Comparison of ENCODE assay signal across 8 cellular contexts in the genomic region with DNA sequence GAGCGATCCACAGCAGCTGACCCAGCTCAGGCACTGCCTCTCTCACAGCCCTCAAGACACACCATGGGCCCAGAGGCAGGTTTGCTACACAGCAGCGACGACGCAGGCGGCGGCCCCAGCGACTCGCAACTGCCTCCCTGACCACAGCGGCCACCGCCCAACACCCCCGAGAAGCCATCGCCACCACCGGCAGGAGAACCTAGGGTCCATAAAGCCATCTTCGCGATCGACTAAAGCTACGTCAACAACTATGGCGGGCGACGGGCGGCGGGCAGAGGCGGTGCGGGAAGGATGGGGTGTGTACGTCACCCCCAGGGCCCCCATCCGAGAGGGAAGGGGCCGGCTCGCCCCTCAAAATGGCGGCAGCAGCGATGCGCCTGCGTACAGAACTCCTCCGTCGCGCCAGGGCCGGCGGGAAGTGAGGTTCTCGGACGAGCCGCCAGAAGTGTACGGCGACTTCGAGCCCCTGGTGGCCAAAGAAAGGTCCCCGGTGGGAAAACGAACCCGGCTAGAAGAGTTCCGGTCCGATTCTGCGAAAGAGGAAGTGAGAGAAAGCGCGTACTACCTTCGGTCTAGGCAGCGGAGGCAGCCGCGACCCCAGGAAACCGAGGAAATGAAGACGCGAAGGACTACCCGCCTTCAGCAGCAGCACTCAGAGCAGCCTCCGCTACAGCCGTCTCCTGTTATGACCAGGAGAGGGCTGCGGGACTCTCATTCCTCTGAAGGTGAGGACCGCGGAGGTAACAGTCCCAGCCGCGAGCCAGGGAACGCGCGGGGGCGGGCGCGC. TPM values are rescaled to one million over a fixed set of nuclear protein-coding genes. Genes with fewer than 3 reads are reported as not detected.
A peak's percentile ranks its signal among the peaks of the same experiment; 100 is the strongest.
DNase-seq lines count a peak whose midpoint lies in the region; ATAC-seq and TF ChIP-seq lines count a peak whose summit lies in the region.

A gene with protein sequence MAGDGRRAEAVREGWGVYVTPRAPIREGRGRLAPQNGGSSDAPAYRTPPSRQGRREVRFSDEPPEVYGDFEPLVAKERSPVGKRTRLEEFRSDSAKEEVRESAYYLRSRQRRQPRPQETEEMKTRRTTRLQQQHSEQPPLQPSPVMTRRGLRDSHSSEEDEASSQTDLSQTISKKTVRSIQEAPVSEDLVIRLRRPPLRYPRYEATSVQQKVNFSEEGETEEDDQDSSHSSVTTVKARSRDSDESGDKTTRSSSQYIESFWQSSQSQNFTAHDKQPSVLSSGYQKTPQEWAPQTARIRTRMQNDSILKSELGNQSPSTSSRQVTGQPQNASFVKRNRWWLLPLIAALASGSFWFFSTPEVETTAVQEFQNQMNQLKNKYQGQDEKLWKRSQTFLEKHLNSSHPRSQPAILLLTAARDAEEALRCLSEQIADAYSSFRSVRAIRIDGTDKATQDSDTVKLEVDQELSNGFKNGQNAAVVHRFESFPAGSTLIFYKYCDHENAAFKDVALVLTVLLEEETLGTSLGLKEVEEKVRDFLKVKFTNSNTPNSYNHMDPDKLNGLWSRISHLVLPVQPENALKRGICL (plus strand): TSS at position 33 of the 787 bp plus-strand sequence. CDS start 218 bp downstream, at position 251.

- peak; percentile 86 to 98 for TF ChIP-seq POLR2A in tibial nerve (IDR thresholded peaks at IDR 0.05)

- H3K36me3 ChIP-seq in parathyroid adenoma (ENCODE audit: control insufficient read depth, insufficient read depth, low read length) (no peaks in the 10 kb centered on the region), tibial nerve (peaks cover 0 to 25% (median 0%) of the 10 kb centered on the region in 3 donors)

- intact Hi-C loops in Right ventricle myocardium superior (cut with DNase I), result no loop called here

- peaks cover 21% of the 10 kb centered on the region for H3K36me3 Mint-ChIP-seq in activated naive CD8-positive, alpha-beta T cell treated with anti-CD3 and anti-CD28 coated beads, Interleukin-2, amount 50 U/mL, for 24 hours (ENCODE audit: low read depth)

- H3K4me3 Mint-ChIP-seq in activated naive CD8-positive, alpha-beta T cell treated with anti-CD3 and anti-CD28 coated beads, Interleukin-2, amount 50 U/mL, for 24 hours, result peak within 1 kb of the TSS; percentile 92

- peak; percentile 90 for DNase-seq in NCI-H1417 treated with DMSO at 0.1 percent for 48 hours (lab: John Stamatoyannopoulos, UW)
- DNase-seq in SW480 (ENCODE audit: low spot score), result peak; percentile 94
- peak; percentile 96 for DNase-seq in activated naive CD8-positive, alpha-beta T cell treated with anti-CD3 and anti-CD28 coated beads, Interleukin-2, amount 50 U/mL, for 24 hours
- DNase-seq in Right ventricle myocardium superior, result peak; percentile 97
- DNase-seq in tibial nerve (ENCODE audit: low spot score in 2 of 2), result peak; percentile 87 to 94

- TF ChIP-seq CTCF in GM12875 (IDR thresholded peaks at IDR 0.05; ENCODE audit: borderline replicate concordance, insufficient read depth, low read depth, low read length) (0 out of 2 replicates have a peak, but pooled peaks have one; percentile 30), parathyroid adenoma (IDR thresholded peaks at IDR 0.05) (peak; percentile 33), tibial nerve (IDR thresholded peaks at IDR 0.05) (peak; percentile 30 to 90 (median 60))

- H3K9me3 Mint-ChIP-seq in activated naive CD8-positive, alpha-beta T cell treated with anti-CD3 and anti-CD28 coated beads, Interleukin-2, amount 50 U/mL, for 24 hours, result no peaks in the 10 kb centered on the region

- peak within 1 kb of the TSS; percentile 98 for H3K27ac Mint-ChIP-seq in activated naive CD8-positive, alpha-beta T cell treated with anti-CD3 and anti-CD28 coated beads, Interleukin-2, amount 50 U/mL, for 24 hours

- peak; percentile 83 to 100 for TF ChIP-seq EP300 in tibial nerve (IDR thresholded peaks at IDR 0.05)

- 0 to 1% methylated on average over 27 to 72 of the region's 72 CpGs for WGBS in tibial nerve, 2 donors

- H3K4me1 ChIP-seq in parathyroid adenoma (peaks cover 7% of the 10 kb centered on the region), tibial nerve (peaks cover 0 to 57% (median 25%) of the 10 kb centered on the region in 4 donors)

- peaks cover 16% of the 10 kb centered on the region for H3K79me2 ChIP-seq in parathyroid adenoma

- H2AFZ ChIP-seq in parathyroid adenoma, result peak within 1 kb of the TSS; percentile 80

- H3K9me3 ChIP-seq in parathyroid adenoma (ENCODE audit: control insufficient read depth, low read length), result no peaks in the 10 kb centered on the region
- no peaks in the 10 kb centered on the region for H3K9me3 ChIP-seq in tibial nerve

- peak within 1 kb of the TSS; percentile 50 for H3K9ac ChIP-seq in parathyroid adenoma

- peak within 1 kb of the TSS; percentile 98 for H3K27ac ChIP-seq in parathyroid adenoma
- peak within 1 kb of the TSS; percentile 97 to 99 (median 98) for H3K27ac ChIP-seq in tibial nerve

- peaks cover 70% of the 10 kb centered on the region for H3K4me1 Mint-ChIP-seq in activated naive CD8-positive, alpha-beta T cell treated with anti-CD3 and anti-CD28 coated beads, Interleukin-2, amount 50 U/mL, for 24 hours

- no peaks in the 10 kb centered on the region for H3K27me3 Mint-ChIP-seq in activated naive CD8-positive, alpha-beta T cell treated with anti-CD3 and anti-CD28 coated beads, Interleukin-2, amount 50 U/mL, for 24 hours

- H3K4me2 ChIP-seq in parathyroid adenoma (ENCODE audit: low read length), result peak within 1 kb of the TSS; percentile 91

- peak; percentile 84 for ATAC-seq in HG02798 (IDR thresholded peaks at IDR 0.05; ENCODE audit: poor library complexity, unreplicated experiment)
- peak; percentile 82 for ATAC-seq in activated naive CD8-positive, alpha-beta T cell treated with anti-CD3 and anti-CD28 coated beads, Interleukin-2, amount 50 U/mL, for 24 hours
- ATAC-seq in Right ventricle myocardium superior (ENCODE audit: poor library complexity), result peak; percentile 95

- no peaks in the 10 kb centered on the region for H3K27me3 ChIP-seq in parathyroid adenoma (ENCODE audit: control insufficient read depth, insufficient read depth, low read length)
- H3K27me3 ChIP-seq in tibial nerve, result no peaks in the 10 kb centered on the region

- H3K4me3 ChIP-seq in GM12875 (ENCODE audit: low read depth, low read length) (peak within 1 kb of the TSS; percentile 83), parathyroid adenoma (ENCODE audit: low read depth, low read length) (peak within 1 kb of the TSS; percentile 97), tibial nerve (peak within 1 kb of the TSS; percentile 50 to 91 (median 70))

RNA-seq across cellular contexts. Expression of the gene that starts here (rescaled TPM):
- total RNA-seq in Right ventricle myocardium superior, result 35.3 TPM
- total RNA-seq in tibial nerve, result 10 to 100 TPM; 43.5 to 85.9 (median 60.1) TPM

Comparison
In these comparisons a context has a peak if more than half of its experiments do, and no peak if none do; other contexts are left out.
1. Peak in every context shown above with its lines: DNase-seq, ATAC-seq, H3K4me3 ChIP-seq and H3K27ac ChIP-seq.